In genomic region chr7:148914208-148914777, GRCh38 we compare ENCODE assay signal across 8 cellular contexts. TPM values are rescaled to one million over a fixed set of nuclear protein-coding genes. Genes with fewer than 3 reads are reported as not detected.
DNase-seq lines count a peak whose midpoint lies in the region; ATAC-seq and TF ChIP-seq lines count a peak whose summit lies in the region.

No MANE protein-coding gene starts in this region.

- intact Hi-C loops in dorsolateral prefrontal cortex (cut with DNase I): no loop called here

- H3K4me3 ChIP-seq in dorsolateral prefrontal cortex: no peak overlapping the region

- H3K36me3 Mint-ChIP-seq in T-helper 17 cell (ENCODE audit: low read depth): no peaks in the 10 kb centered on the region

- no peak for DNase-seq in T-helper 17 cell
- peak in 8 of 10 donors; percentile 27 to 72 (median 52) for DNase-seq in dorsolateral prefrontal cortex
- DNase-seq in stimulated activated CD4-positive, alpha-beta T cell treated with anti-CD3 and anti-CD28 coated beads, TNF-alpha, amount 100 ng/mL, for 24 hours (ENCODE audit: low read depth in 3 of 3): peak; percentile 35 to 62 (median 38)
- no peak for DNase-seq in NCI-H2227 (lab: John Stamatoyannopoulos, UW; ENCODE audit: unreplicated experiment)
- DNase-seq in iPS-NIHi7 (ENCODE audit: extremely low spot score): no peak
- no peak for DNase-seq in germinal center (ENCODE audit: low spot score)

- peak overlapping the region; percentile 83 for H3K4me3 Mint-ChIP-seq in T-helper 17 cell

- ATAC-seq in GM18873 (IDR thresholded peaks at IDR 0.05; ENCODE audit: low FRiP score, unreplicated experiment) (peak; percentile 50), HG03064 (IDR thresholded peaks at IDR 0.05; ENCODE audit: low read depth, unreplicated experiment) (peak; percentile 57), T-helper 17 cell (peak; percentile 32)

- H3K27me3 Mint-ChIP-seq in T-helper 17 cell: no peaks in the 10 kb centered on the region

- H3K27me3 ChIP-seq in dorsolateral prefrontal cortex: peaks cover 0 to 10% (median 0%) of the 10 kb centered on the region in 45 donors

- TF ChIP-seq CTCF in dorsolateral prefrontal cortex (IDR thresholded peaks at IDR 0.05 in 54 of 56, conservative IDR thresholded peaks at IDR 0.05 in 2 of 56; ENCODE audit: low read depth in 1 of 56, partially characterized antibody in 56 of 56): no peak

- H3K4me1 Mint-ChIP-seq in T-helper 17 cell: peaks cover 36% of the 10 kb centered on the region

- peak overlapping the region; percentile 83 for H3K27ac Mint-ChIP-seq in T-helper 17 cell

- H3K27ac ChIP-seq in dorsolateral prefrontal cortex: peak overlapping the region in 2 of 59 donors; percentile 27

- H3K9me3 ChIP-seq in T-helper 17 cell (ENCODE audit: control insufficient read depth, low read length, poor library complexity, severe bottlenecking): no peaks in the 10 kb centered on the region

RNA-seq across cellular contexts. Expression of gene EZH2, which starts 30.2 kb away (rescaled TPM):
- total RNA-seq in T-helper 17 cell (10 to 100 TPM; 38.4 to 43.7 TPM), dorsolateral prefrontal cortex (1 to 10 TPM in 119 of 120 experiments, under 1 TPM in 1; 0.97 to 6.7 (median 2.9) TPM)

Comparison
In these comparisons a context has a peak if more than half of its experiments do, and no peak if none do; other contexts are left out.
1. DNase-seq: peak in dorsolateral prefrontal cortex (8 of 10) and stimulated activated CD4-positive, alpha-beta T cell treated with anti-CD3 and anti-CD28 coated beads, TNF-alpha, amount 100 ng/mL, for 24 hours (3 of 3); none in T-helper 17 cell (0 of 3), NCI-H2227 (single experiment), iPS-NIHi7 (single experiment) and germinal center (single experiment).
2. RNA of gene EZH2, which starts 30.2 kb away (total RNA-seq): 38.4 to 43.7 TPM in T-helper 17 cell; 0.97 to 6.7 TPM in dorsolateral prefrontal cortex; every median in the first group is over 4 times any median in the second.
3. Peak in every context shown above with its lines, with median percentiles within 50 percentile points of each other: ATAC-seq.